36 cellular contexts compared by ENCODE assay signal in the genomic region with DNA sequence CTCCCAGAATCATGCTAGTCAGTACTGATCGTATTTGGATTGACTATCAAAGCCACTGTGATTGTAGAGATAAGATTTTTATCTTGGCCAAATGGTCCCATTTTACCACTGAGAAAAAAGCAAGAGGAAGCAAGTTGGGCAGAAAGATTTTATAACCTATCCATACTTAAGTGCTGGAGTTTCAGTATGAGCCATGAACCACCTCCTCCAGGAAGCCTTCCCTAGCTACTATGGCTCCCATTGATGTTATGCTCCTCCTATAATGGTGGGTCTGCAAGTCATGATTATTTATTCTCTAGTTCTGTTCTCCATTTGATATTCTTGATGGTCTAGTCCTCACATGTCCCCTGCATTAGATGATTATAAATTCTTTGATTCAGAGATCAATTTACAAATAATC. TPM values are rescaled to one million over a fixed set of nuclear protein-coding genes. Genes with fewer than 3 reads are reported as not detected.
"Had no signal": no experiment of that assay in that cellular context is flagged by ENCODE, and none has a peak within 500 bp of the region (broad histone marks: within the 10 kb centered on the region; RNA-seq: fewer than 3 reads in every experiment).

No MANE protein-coding gene starts in this region.

- H3K36me3 ChIP-seq: MG63 had no signal

- H3K4me3 ChIP-seq: MG63 had no signal

- DNase-seq: Karpas-422, Kasumi-1, MG63, MM.1S, MV-4-11, NCI-H1048, NCI-H1092, NCI-H1092 treated with DMSO at 0.1 percent for 48 hours, NCI-H1105, NCI-H1105 treated with DMSO at 0.1 percent for 48 hours, NCI-H1417, NCI-H1417 treated with DMSO at 0.1 percent for 48 hours, NCI-H1436, NCI-H1436 treated with DMSO at 0.1 percent for 48 hours, NCI-H146, NCI-H1694, NCI-H1694 treated with DMSO at 0.1 percent for 48 hours, NCI-H187, NCI-H187 treated with DMSO at 0.1 percent for 48 hours, NCI-H1930, NCI-H2029, NCI-H2029 treated with DMSO at 0.1 percent for 48 hours, NCI-H2081, NCI-H2081 treated with DMSO at 0.1 percent for 48 hours, NCI-H2107, NCI-H2171, NCI-H2171 treated with DMSO at 0.1 percent for 48 hours, NCI-H2227 treated with DMSO at 0.1 percent for 48 hours, NCI-H226, NCI-H345, NCI-H446, NCI-H446 treated with DMSO at 0.1 percent for 48 hours, NCI-H510A, NCI-H510A treated with DMSO at 0.1 percent for 48 hours, NCI-H524 had no signal

- H3K9me3 ChIP-seq: MG63 had no signal

- H3K27me3 ChIP-seq: MG63 had no signal

RNA-seq across cellular contexts. Expression of a gene that starts 6.6 kb away (rescaled TPM):
- total RNA-seq: LHCN-M2 had no signal
